Comparison of ENCODE assay signal across 16 cellular contexts in genomic region chr19:1035998-1036621, GRCh38. TPM values are rescaled to one million over a fixed set of nuclear protein-coding genes. Genes with fewer than 3 reads are reported as not detected.
DNase-seq lines count a peak whose midpoint lies in the region; ATAC-seq and TF ChIP-seq lines count a peak whose summit lies in the region.
"Had no signal": no experiment of that assay in that cellular context is flagged by ENCODE, and none has a peak within 500 bp of the region (broad histone marks: within the 10 kb centered on the region; RNA-seq: fewer than 3 reads in every experiment).

No MANE protein-coding gene starts in this region.

- peak overlapping the region; percentile 13 for H3K4me3 Mint-ChIP-seq in natural killer cell
- H3K4me3 Mint-ChIP-seq in natural killer cell treated with Interleukin-12 subunit alpha and Interleukin-12 subunit beta and Interleukin-15 and Interleukin-18, amount 100 ng/mL, for 72 hours = no peak overlapping the region
- no peak overlapping the region for H3K4me3 Mint-ChIP-seq in type B pancreatic cell

- intact Hi-C loops in natural killer cell (cut with micrococcal nuclease) = no loop called here

- H3K4me3 ChIP-seq in OCI-LY1 (ENCODE audit: low read depth, low read length, poor library complexity, severe bottlenecking) (no peak overlapping the region), choroid plexus epithelial cell (ENCODE audit: low read depth, low read length) (no peak overlapping the region)
- H3K4me3 ChIP-seq: SJSA1 had no signal

- H3K9me3 ChIP-seq in OCI-LY1 (ENCODE audit: low read length) = no peaks in the 10 kb centered on the region
- H3K9me3 ChIP-seq: SJSA1 had no signal

- H3K9me2 ChIP-seq in OCI-LY1 (ENCODE audit: low read depth, low read length) = no peaks in the 10 kb centered on the region

- peak overlapping the region; percentile 99 for H3K27ac ChIP-seq in OCI-LY1 (ENCODE audit: low read depth, low read length, poor library complexity, severe bottlenecking)
- H3K27ac ChIP-seq: SJSA1 had no signal

- H3K27me3 ChIP-seq in OCI-LY1 (ENCODE audit: insufficient read depth, low read length) = no peaks in the 10 kb centered on the region
- H3K27me3 ChIP-seq: SJSA1 had no signal

- H3K4me2 ChIP-seq in OCI-LY1 (ENCODE audit: low read length) = no peak overlapping the region

- H4K20me1 ChIP-seq in OCI-LY1 (ENCODE audit: insufficient read depth, low read length) = no peaks in the 10 kb centered on the region

- H3K36me3 Mint-ChIP-seq in natural killer cell (no peaks in the 10 kb centered on the region), type B pancreatic cell (peaks cover 10% of the 10 kb centered on the region)
- H3K36me3 Mint-ChIP-seq in natural killer cell treated with Interleukin-12 subunit alpha and Interleukin-12 subunit beta and Interleukin-15 and Interleukin-18, amount 100 ng/mL, for 72 hours = no peaks in the 10 kb centered on the region

- no peak overlapping the region for H2AFZ ChIP-seq in OCI-LY1 (ENCODE audit: low read length)

- no peaks in the 10 kb centered on the region for H3K79me2 ChIP-seq in OCI-LY1 (ENCODE audit: insufficient read depth, low read length)

- H3K27me3 Mint-ChIP-seq in natural killer cell (ENCODE audit: low read depth in 2 of 2) (no peaks in the 10 kb centered on the region), type B pancreatic cell (no peaks in the 10 kb centered on the region)
- no peaks in the 10 kb centered on the region for H3K27me3 Mint-ChIP-seq in natural killer cell treated with Interleukin-12 subunit alpha and Interleukin-12 subunit beta and Interleukin-15 and Interleukin-18, amount 100 ng/mL, for 72 hours

- DNase-seq in natural killer cell (no peak), choroid plexus epithelial cell (ENCODE audit: low read depth) (no peak), type B pancreatic cell (ENCODE audit: extremely low spot score, unreplicated experiment) (no peak), DMS53 (lab: John Stamatoyannopoulos, UW) (no peak), LoVo (ENCODE audit: low spot score) (no peak)
- no peak for DNase-seq in natural killer cell treated with Interleukin-12 subunit alpha and Interleukin-12 subunit beta and Interleukin-15 and Interleukin-18, amount 100 ng/mL, for 72 hours (ENCODE audit: low spot score)
- DNase-seq in activated effector memory CD4-positive, alpha-beta T cell treated with anti-CD3 and anti-CD28 coated beads, Interleukin-2, amount 50 U/mL, for 16 hours = no peak
- DNase-seq: C1 segment of cervical spinal cord, GDM1, glutamatergic neuron, NCI-H187 treated with DMSO at 0.1 percent for 48 hours had no signal

- H3K36me3 ChIP-seq in OCI-LY1 (ENCODE audit: insufficient read depth, low read length) = peaks cover 37% of the 10 kb centered on the region

- peaks cover 27% of the 10 kb centered on the region for H3K4me1 ChIP-seq in OCI-LY1 (ENCODE audit: insufficient read depth, low read length, severe bottlenecking)

- no peak overlapping the region for H3K27ac Mint-ChIP-seq in natural killer cell
- H3K27ac Mint-ChIP-seq in natural killer cell treated with Interleukin-12 subunit alpha and Interleukin-12 subunit beta and Interleukin-15 and Interleukin-18, amount 100 ng/mL, for 72 hours = no peak overlapping the region
- H3K27ac Mint-ChIP-seq in type B pancreatic cell = peak overlapping the region; percentile 82

- H3K9ac ChIP-seq in OCI-LY1 (ENCODE audit: low read length) = no peak overlapping the region

- H3K9me3 Mint-ChIP-seq in natural killer cell = no peaks in the 10 kb centered on the region
- H3K9me3 Mint-ChIP-seq in natural killer cell treated with Interleukin-12 subunit alpha and Interleukin-12 subunit beta and Interleukin-15 and Interleukin-18, amount 100 ng/mL, for 72 hours = no peaks in the 10 kb centered on the region
- H3K9me3 Mint-ChIP-seq in type B pancreatic cell = no peaks in the 10 kb centered on the region

- TF ChIP-seq CTCF in natural killer cell (IDR thresholded peaks at IDR 0.05) (no peak), OCI-LY1 (IDR thresholded peaks at IDR 0.05; ENCODE audit: low read length) (peak; percentile 35; the same call in 1 of the 2 replicates), choroid plexus epithelial cell (conservative IDR thresholded peaks at IDR 0.05; ENCODE audit: low read depth, low read length) (peak; percentile 19), type B pancreatic cell (conservative IDR thresholded peaks at IDR 0.05) (no peak)

- peaks cover 13% of the 10 kb centered on the region; the same call in 1 of the 2 replicates for H3F3A ChIP-seq in OCI-LY1 (ENCODE audit: insufficient read depth, low read length)

- H3K4me1 Mint-ChIP-seq in natural killer cell (peaks cover 38 to 48% of the 10 kb centered on the region in 2 donors), type B pancreatic cell (ENCODE audit: unreplicated experiment) (peaks cover 21% of the 10 kb centered on the region)
- peaks cover 29 to 42% of the 10 kb centered on the region in 2 donors for H3K4me1 Mint-ChIP-seq in natural killer cell treated with Interleukin-12 subunit alpha and Interleukin-12 subunit beta and Interleukin-15 and Interleukin-18, amount 100 ng/mL, for 72 hours (ENCODE audit: low read depth in 2 of 2)

- ATAC-seq in natural killer cell = no peak
- no peak for ATAC-seq in natural killer cell treated with Interleukin-12 subunit alpha and Interleukin-12 subunit beta and Interleukin-15 and Interleukin-18, amount 100 ng/mL, for 72 hours

RNA-seq across cellular contexts. Expression of gene ABCA7, which starts 3.8 kb away (rescaled TPM):
- total RNA-seq in natural killer cell (100 to 1,000 TPM in 2 of 3 donors, 10 to 100 TPM in 1; 73.3 to 149 (median 121) TPM), type B pancreatic cell (ENCODE audit: low replicate concordance) (23.9 and 26.1 TPM in 2 replicates)
- total RNA-seq in natural killer cell treated with Interleukin-12 subunit alpha and Interleukin-12 subunit beta and Interleukin-15 and Interleukin-18, amount 100 ng/mL, for 72 hours = 10 to 100 TPM; 53.7 to 69.9 TPM

RNA-seq across cellular contexts. Expression of gene CNN2, which starts 9.7 kb away (rescaled TPM):
- total RNA-seq in natural killer cell (100 to 1,000 TPM; 163 to 276 (median 179) TPM), type B pancreatic cell (ENCODE audit: low replicate concordance) (276 and 279 TPM in 2 replicates)
- 100 to 1,000 TPM; 119 to 141 TPM for total RNA-seq in natural killer cell treated with Interleukin-12 subunit alpha and Interleukin-12 subunit beta and Interleukin-15 and Interleukin-18, amount 100 ng/mL, for 72 hours

RNA-seq across cellular contexts. Expression of gene RNU6-2, which starts 14.8 kb away (rescaled TPM):
- total RNA-seq in natural killer cell = not detected
- not detected for total RNA-seq in natural killer cell treated with Interleukin-12 subunit alpha and Interleukin-12 subunit beta and Interleukin-15 and Interleukin-18, amount 100 ng/mL, for 72 hours
- not detected in 2 replicates for total RNA-seq in type B pancreatic cell (ENCODE audit: low replicate concordance)
- total RNA-seq: endothelial cell of umbilical vein, kidney epithelial cell, SJSA1, skeletal muscle tissue had no signal

RNA-seq across cellular contexts. Expression of gene TMEM259, which starts 15.2 kb away (rescaled TPM):
- total RNA-seq in natural killer cell (100 to 1,000 TPM; 310 to 354 (median 317) TPM), type B pancreatic cell (ENCODE audit: low replicate concordance) (157 and 173 TPM in 2 replicates)
- total RNA-seq in natural killer cell treated with Interleukin-12 subunit alpha and Interleukin-12 subunit beta and Interleukin-15 and Interleukin-18, amount 100 ng/mL, for 72 hours = 100 to 1,000 TPM; 150 to 267 TPM

RNA-seq across cellular contexts. Expression of gene ARHGAP45, which starts 30.9 kb away (rescaled TPM):
- total RNA-seq in natural killer cell (100 to 1,000 TPM; 535 to 601 (median 560) TPM), type B pancreatic cell (ENCODE audit: low replicate concordance) (2.6 and 4.5 TPM in 2 replicates)
- 100 to 1,000 TPM; 320 to 338 TPM for total RNA-seq in natural killer cell treated with Interleukin-12 subunit alpha and Interleukin-12 subunit beta and Interleukin-15 and Interleukin-18, amount 100 ng/mL, for 72 hours

Comparison
In these comparisons a context has a peak if more than half of its experiments do, and no peak if none do; other contexts are left out.
1. CTCF ChIP-seq: peak in OCI-LY1 (single experiment) and choroid plexus epithelial cell (single experiment); none in natural killer cell (single experiment) and type B pancreatic cell (single experiment).